ENCODE assay signal across 15 cellular contexts in genomic region chr1:99942723-99943122, GRCh38.
"Had no signal": no experiment of that assay in that cellular context is flagged by ENCODE, and none has a peak within 500 bp of the region (broad histone marks: within the 10 kb centered on the region; RNA-seq: fewer than 3 reads in every experiment).

No MANE protein-coding gene starts in this region.

- H3K4me1 ChIP-seq: gastrocnemius medialis, left ventricle myocardium inferior had no signal

- ATAC-seq: activated CD8-positive, alpha-beta memory T cell treated with anti-CD3 and anti-CD28 coated beads, Interleukin-2, amount 10 ng/mL, durations not matched to agents 7 days and 5 days; gastrocnemius medialis; heart left ventricle; natural killer cell treated with Interleukin-12 subunit alpha and Interleukin-12 subunit beta and Interleukin-15 and Interleukin-18, amount 100 ng/mL, for 72 hours; sciatic nerve had no signal

- H3K36me3 Mint-ChIP-seq: activated CD8-positive, alpha-beta memory T cell treated with anti-CD3 and anti-CD28 coated beads, Interleukin-2, amount 10 ng/mL, durations not matched to agents 7 days and 5 days; activated naive CD8-positive, alpha-beta T cell; natural killer cell treated with Interleukin-12 subunit alpha and Interleukin-12 subunit beta and Interleukin-15 and Interleukin-18, amount 100 ng/mL, for 72 hours had no signal

- H3K4me3 Mint-ChIP-seq: activated CD4-positive, alpha-beta memory T cell treated with anti-CD3 and anti-CD28 coated beads, Interleukin-2, amount 10 ng/mL, durations not matched to agents 7 days and 5 days; activated CD8-positive, alpha-beta memory T cell treated with anti-CD3 and anti-CD28 coated beads, Interleukin-2, amount 10 ng/mL, durations not matched to agents 7 days and 5 days; activated naive CD8-positive, alpha-beta T cell; natural killer cell treated with Interleukin-12 subunit alpha and Interleukin-12 subunit beta and Interleukin-15 and Interleukin-18, amount 100 ng/mL, for 72 hours had no signal

- H3K27me3 Mint-ChIP-seq: activated naive CD8-positive, alpha-beta T cell had no signal

- DNase-seq: activated CD4-positive, alpha-beta memory T cell treated with anti-CD3 and anti-CD28 coated beads, Interleukin-2, amount 10 ng/mL, durations not matched to agents 7 days and 5 days; activated CD4-positive, alpha-beta T cell treated with anti-CD3 and anti-CD28 coated beads for 4 hours; activated CD8-positive, alpha-beta memory T cell treated with anti-CD3 and anti-CD28 coated beads, Interleukin-2, amount 10 ng/mL, durations not matched to agents 7 days and 5 days; caudate nucleus; dorsolateral prefrontal cortex; gastrocnemius medialis; heart left ventricle; left ventricle myocardium inferior; nucleus accumbens; stimulated activated CD4-positive, alpha-beta T cell treated with anti-CD3 and anti-CD28 coated beads, Interleukin-4, amount 100 ng/mL, for 1 hour; stomach had no signal

- H3K9me3 ChIP-seq: gastrocnemius medialis, heart left ventricle, left ventricle myocardium inferior, stomach had no signal

- H3K27ac Mint-ChIP-seq: activated CD4-positive, alpha-beta memory T cell treated with anti-CD3 and anti-CD28 coated beads, Interleukin-2, amount 10 ng/mL, durations not matched to agents 7 days and 5 days; activated CD8-positive, alpha-beta memory T cell treated with anti-CD3 and anti-CD28 coated beads, Interleukin-2, amount 10 ng/mL, durations not matched to agents 7 days and 5 days; activated naive CD8-positive, alpha-beta T cell; natural killer cell treated with Interleukin-12 subunit alpha and Interleukin-12 subunit beta and Interleukin-15 and Interleukin-18, amount 100 ng/mL, for 72 hours had no signal

- H3K4me1 Mint-ChIP-seq: activated CD4-positive, alpha-beta memory T cell treated with anti-CD3 and anti-CD28 coated beads, Interleukin-2, amount 10 ng/mL, durations not matched to agents 7 days and 5 days; activated CD8-positive, alpha-beta memory T cell treated with anti-CD3 and anti-CD28 coated beads, Interleukin-2, amount 10 ng/mL, durations not matched to agents 7 days and 5 days had no signal

- H3K9me3 Mint-ChIP-seq: activated CD4-positive, alpha-beta memory T cell treated with anti-CD3 and anti-CD28 coated beads, Interleukin-2, amount 10 ng/mL, durations not matched to agents 7 days and 5 days; natural killer cell treated with Interleukin-12 subunit alpha and Interleukin-12 subunit beta and Interleukin-15 and Interleukin-18, amount 100 ng/mL, for 72 hours had no signal

- H3K4me3 ChIP-seq: dorsolateral prefrontal cortex, gastrocnemius medialis, heart left ventricle, left ventricle myocardium inferior, smooth muscle cell, stomach had no signal

- H3K27ac ChIP-seq: dorsolateral prefrontal cortex, gastrocnemius medialis, heart left ventricle, left ventricle myocardium inferior, stomach had no signal

- H3K36me3 ChIP-seq: gastrocnemius medialis, heart left ventricle, left ventricle myocardium inferior, stomach had no signal

- H3K27me3 ChIP-seq: dorsolateral prefrontal cortex, gastrocnemius medialis, heart left ventricle, stomach had no signal
